In genomic region chr2:217903859-217904613, GRCh38 we compare ENCODE assay signal across 1 cellular context.
TF ChIP-seq lines count a peak whose summit lies in the region.

No MANE protein-coding gene starts in this region.

TF ChIP-seq in HepG2, 621 proteins besides CTCF, POLR2A, EP300 and RAD21 (continued from another document and continues in another):
- peak; percentile 18; the same call in 1 of the 2 replicates for TF ChIP-seq AHDC1 (CRISPR knock-in tag; IDR thresholded peaks at IDR 0.05; ENCODE audit: borderline replicate concordance)
- TF ChIP-seq HDAC1 (CRISPR knock-in tag; IDR thresholded peaks at IDR 0.05) = peak; percentile 45; the same call in 1 of the 2 replicates
- TF ChIP-seq ZNF816 (CRISPR knock-in tag; IDR thresholded peaks at IDR 0.05; ENCODE audit: borderline replicate concordance) = peak; percentile 18; the same call in 1 of the 2 replicates
- TF ChIP-seq, protein P1, sequence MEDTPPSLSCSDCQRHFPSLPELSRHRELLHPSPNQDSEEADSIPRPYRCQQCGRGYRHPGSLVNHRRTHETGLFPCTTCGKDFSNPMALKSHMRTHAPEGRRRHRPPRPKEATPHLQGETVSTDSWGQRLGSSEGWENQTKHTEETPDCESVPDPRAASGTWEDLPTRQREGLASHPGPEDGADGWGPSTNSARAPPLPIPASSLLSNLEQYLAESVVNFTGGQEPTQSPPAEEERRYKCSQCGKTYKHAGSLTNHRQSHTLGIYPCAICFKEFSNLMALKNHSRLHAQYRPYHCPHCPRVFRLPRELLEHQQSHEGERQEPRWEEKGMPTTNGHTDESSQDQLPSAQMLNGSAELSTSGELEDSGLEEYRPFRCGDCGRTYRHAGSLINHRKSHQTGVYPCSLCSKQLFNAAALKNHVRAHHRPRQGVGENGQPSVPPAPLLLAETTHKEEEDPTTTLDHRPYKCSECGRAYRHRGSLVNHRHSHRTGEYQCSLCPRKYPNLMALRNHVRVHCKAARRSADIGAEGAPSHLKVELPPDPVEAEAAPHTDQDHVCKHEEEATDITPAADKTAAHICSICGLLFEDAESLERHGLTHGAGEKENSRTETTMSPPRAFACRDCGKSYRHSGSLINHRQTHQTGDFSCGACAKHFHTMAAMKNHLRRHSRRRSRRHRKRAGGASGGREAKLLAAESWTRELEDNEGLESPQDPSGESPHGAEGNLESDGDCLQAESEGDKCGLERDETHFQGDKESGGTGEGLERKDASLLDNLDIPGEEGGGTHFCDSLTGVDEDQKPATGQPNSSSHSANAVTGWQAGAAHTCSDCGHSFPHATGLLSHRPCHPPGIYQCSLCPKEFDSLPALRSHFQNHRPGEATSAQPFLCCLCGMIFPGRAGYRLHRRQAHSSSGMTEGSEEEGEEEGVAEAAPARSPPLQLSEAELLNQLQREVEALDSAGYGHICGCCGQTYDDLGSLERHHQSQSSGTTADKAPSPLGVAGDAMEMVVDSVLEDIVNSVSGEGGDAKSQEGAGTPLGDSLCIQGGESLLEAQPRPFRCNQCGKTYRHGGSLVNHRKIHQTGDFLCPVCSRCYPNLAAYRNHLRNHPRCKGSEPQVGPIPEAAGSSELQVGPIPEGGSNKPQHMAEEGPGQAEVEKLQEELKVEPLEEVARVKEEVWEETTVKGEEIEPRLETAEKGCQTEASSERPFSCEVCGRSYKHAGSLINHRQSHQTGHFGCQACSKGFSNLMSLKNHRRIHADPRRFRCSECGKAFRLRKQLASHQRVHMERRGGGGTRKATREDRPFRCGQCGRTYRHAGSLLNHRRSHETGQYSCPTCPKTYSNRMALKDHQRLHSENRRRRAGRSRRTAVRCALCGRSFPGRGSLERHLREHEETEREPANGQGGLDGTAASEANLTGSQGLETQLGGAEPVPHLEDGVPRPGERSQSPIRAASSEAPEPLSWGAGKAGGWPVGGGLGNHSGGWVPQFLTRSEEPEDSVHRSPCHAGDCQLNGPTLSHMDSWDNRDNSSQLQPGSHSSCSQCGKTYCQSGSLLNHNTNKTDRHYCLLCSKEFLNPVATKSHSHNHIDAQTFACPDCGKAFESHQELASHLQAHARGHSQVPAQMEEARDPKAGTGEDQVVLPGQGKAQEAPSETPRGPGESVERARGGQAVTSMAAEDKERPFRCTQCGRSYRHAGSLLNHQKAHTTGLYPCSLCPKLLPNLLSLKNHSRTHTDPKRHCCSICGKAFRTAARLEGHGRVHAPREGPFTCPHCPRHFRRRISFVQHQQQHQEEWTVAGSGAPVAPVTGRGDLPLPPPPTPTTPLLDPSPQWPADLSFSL (CRISPR knock-in tag; IDR thresholded peaks at IDR 0.05) = peak; percentile 95
- peak; percentile 74 for TF ChIP-seq SALL1 (CRISPR knock-in tag; IDR thresholded peaks at IDR 0.05)
- peak; percentile 38; the same call in 1 of the 2 replicates for TF ChIP-seq ZSCAN21 (CRISPR knock-in tag; IDR thresholded peaks at IDR 0.05; ENCODE audit: borderline replicate concordance)
- TF ChIP-seq SAP130 (CRISPR knock-in tag; IDR thresholded peaks at IDR 0.05; ENCODE audit: low read depth) = peak; percentile 70
- 0 out of 2 replicates have a peak, but pooled peaks have one; percentile 52 for TF ChIP-seq CAMTA2 (CRISPR knock-in tag; IDR thresholded peaks at IDR 0.05; ENCODE audit: borderline replicate concordance)
- TF ChIP-seq MIXL1 (CRISPR knock-in tag; IDR thresholded peaks at IDR 0.05) = peak; percentile 55; the same call in 1 of the 2 replicates
- TF ChIP-seq ZBTB38 (CRISPR knock-in tag; IDR thresholded peaks at IDR 0.05) = peak; percentile 35; the same call in 1 of the 2 replicates
- no peak for TF ChIP-seq ZNF530 (CRISPR knock-in tag; IDR thresholded peaks at IDR 0.05; ENCODE audit: low read depth)
- TF ChIP-seq ZNF768 (CRISPR knock-in tag; IDR thresholded peaks at IDR 0.05) = peak; percentile 72; the same call in 1 of the 2 replicates
- TF ChIP-seq ZNF124 (CRISPR knock-in tag; IDR thresholded peaks at IDR 0.05) = no peak
- no peak for TF ChIP-seq ATF7 (IDR thresholded peaks at IDR 0.05)
- peak; percentile 50 for TF ChIP-seq ATF7 (CRISPR knock-in tag; IDR thresholded peaks at IDR 0.05)
- TF ChIP-seq ZSCAN9 (CRISPR knock-in tag; IDR thresholded peaks at IDR 0.05; ENCODE audit: borderline replicate concordance) = peak; percentile 42; the same call in 1 of the 2 replicates
- no peak for TF ChIP-seq ZNF562 (CRISPR knock-in tag; IDR thresholded peaks at IDR 0.05; ENCODE audit: borderline replicate concordance)
- TF ChIP-seq FOXA3 (CRISPR knock-in tag; IDR thresholded peaks at IDR 0.05) = peak; percentile 32; the same call in 1 of the 2 replicates
- TF ChIP-seq SMYD3 (CRISPR knock-in tag; IDR thresholded peaks at IDR 0.05) = peak; percentile 4; the same call in 1 of the 2 replicates
- TF ChIP-seq PAXIP1 (CRISPR knock-in tag; conservative IDR thresholded peaks at IDR 0.05) = peak; percentile 73
- 0 out of 2 replicates have a peak, but pooled peaks have one; percentile 25 for TF ChIP-seq NFKB2 (CRISPR knock-in tag; IDR thresholded peaks at IDR 0.05; ENCODE audit: borderline replicate concordance)
- TF ChIP-seq, protein P2, sequence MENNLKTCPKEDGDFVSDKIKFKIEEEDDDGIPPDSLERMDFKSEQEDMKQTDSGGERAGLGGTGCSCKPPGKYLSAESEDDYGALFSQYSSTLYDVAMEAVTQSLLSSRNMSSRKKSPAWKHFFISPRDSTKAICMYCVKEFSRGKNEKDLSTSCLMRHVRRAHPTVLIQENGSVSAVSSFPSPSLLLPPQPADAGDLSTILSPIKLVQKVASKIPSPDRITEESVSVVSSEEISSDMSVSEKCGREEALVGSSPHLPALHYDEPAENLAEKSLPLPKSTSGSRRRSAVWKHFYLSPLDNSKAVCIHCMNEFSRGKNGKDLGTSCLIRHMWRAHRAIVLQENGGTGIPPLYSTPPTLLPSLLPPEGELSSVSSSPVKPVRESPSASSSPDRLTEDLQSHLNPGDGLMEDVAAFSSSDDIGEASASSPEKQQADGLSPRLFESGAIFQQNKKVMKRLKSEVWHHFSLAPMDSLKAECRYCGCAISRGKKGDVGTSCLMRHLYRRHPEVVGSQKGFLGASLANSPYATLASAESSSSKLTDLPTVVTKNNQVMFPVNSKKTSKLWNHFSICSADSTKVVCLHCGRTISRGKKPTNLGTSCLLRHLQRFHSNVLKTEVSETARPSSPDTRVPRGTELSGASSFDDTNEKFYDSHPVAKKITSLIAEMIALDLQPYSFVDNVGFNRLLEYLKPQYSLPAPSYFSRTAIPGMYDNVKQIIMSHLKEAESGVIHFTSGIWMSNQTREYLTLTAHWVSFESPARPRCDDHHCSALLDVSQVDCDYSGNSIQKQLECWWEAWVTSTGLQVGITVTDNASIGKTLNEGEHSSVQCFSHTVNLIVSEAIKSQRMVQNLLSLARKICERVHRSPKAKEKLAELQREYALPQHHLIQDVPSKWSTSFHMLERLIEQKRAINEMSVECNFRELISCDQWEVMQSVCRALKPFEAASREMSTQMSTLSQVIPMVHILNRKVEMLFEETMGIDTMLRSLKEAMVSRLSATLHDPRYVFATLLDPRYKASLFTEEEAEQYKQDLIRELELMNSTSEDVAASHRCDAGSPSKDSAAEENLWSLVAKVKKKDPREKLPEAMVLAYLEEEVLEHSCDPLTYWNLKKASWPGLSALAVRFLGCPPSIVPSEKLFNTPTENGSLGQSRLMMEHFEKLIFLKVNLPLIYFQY (CRISPR knock-in tag; IDR thresholded peaks at IDR 0.05; ENCODE audit: borderline replicate concordance) = no peak; the same call in 1 of the 2 replicates
- 0 out of 4 replicates have a peak, but pooled peaks have one; percentile 24 to 47 for TF ChIP-seq HMGXB4 (CRISPR knock-in tag; IDR thresholded peaks at IDR 0.05; ENCODE audit: borderline replicate concordance in 1 of 2, low read depth in 1 of 2)
- peak; percentile 26 for TF ChIP-seq XRCC5 (optimal IDR thresholded peaks at IDR 0.05; ENCODE audit: low read length)
- 0 out of 2 replicates have a peak, but pooled peaks have one; percentile 35 for TF ChIP-seq ATF5 (CRISPR knock-in tag; IDR thresholded peaks at IDR 0.05; ENCODE audit: low read depth)
- peak; percentile 43; the same call in 1 of the 2 replicates for TF ChIP-seq MIER3 (CRISPR knock-in tag; IDR thresholded peaks at IDR 0.05; ENCODE audit: borderline replicate concordance)
- TF ChIP-seq, protein P3, sequence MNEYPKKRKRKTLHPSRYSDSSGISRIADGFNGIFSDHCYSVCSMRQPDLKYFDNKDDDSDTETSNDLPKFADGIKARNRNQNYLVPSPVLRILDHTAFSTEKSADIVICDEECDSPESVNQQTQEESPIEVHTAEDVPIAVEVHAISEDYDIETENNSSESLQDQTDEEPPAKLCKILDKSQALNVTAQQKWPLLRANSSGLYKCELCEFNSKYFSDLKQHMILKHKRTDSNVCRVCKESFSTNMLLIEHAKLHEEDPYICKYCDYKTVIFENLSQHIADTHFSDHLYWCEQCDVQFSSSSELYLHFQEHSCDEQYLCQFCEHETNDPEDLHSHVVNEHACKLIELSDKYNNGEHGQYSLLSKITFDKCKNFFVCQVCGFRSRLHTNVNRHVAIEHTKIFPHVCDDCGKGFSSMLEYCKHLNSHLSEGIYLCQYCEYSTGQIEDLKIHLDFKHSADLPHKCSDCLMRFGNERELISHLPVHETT (CRISPR knock-in tag; conservative IDR thresholded peaks at IDR 0.05) = no peak; the same call in 1 of the 2 replicates
- TF ChIP-seq ZNF225 (CRISPR knock-in tag; IDR thresholded peaks at IDR 0.05) = 0 out of 2 replicates have a peak, but pooled peaks have one; percentile 54
